Comparison of ENCODE assay signal across 1 cellular context in genomic region chr1:200453544-200453905, GRCh38.
TF ChIP-seq lines count a peak whose summit lies in the region.

No MANE protein-coding gene starts in this region.

TF ChIP-seq in HEK293, 187 proteins besides CTCF, POLR2A, EP300 and RAD21 (continued from another document):
- TF ChIP-seq INSM2 (tag by site-specific recombination; IDR thresholded peaks at IDR 0.05) = no peak
- no peak for TF ChIP-seq BCL11B (tag by site-specific recombination; IDR thresholded peaks at IDR 0.05; ENCODE audit: low read depth)
- TF ChIP-seq ZNF335 (tag by site-specific recombination; conservative IDR thresholded peaks at IDR 0.05) = 0 out of 2 replicates have a peak, but pooled peaks have one; percentile 9
